Comparison of ENCODE assay signal across 13 cellular contexts in genomic region chr7:6384327-6384726, GRCh38. TPM values are rescaled to one million over a fixed set of nuclear protein-coding genes. Genes with fewer than 3 reads are reported as not detected.
DNase-seq lines count a peak whose midpoint lies in the region; TF ChIP-seq lines count a peak whose summit lies in the region.
"Had no signal": no experiment of that assay in that cellular context is flagged by ENCODE, and none has a peak within 500 bp of the region (broad histone marks: within the 10 kb centered on the region; RNA-seq: fewer than 3 reads in every experiment).

No MANE protein-coding gene starts in this region.

- intact Hi-C loops in A673 (cut with micrococcal nuclease; ENCODE audit: unreplicated experiment), result no loop called here

- H3K27ac Mint-ChIP-seq in endothelial cell (ENCODE audit: unreplicated experiment), result peak overlapping the region; percentile 67

- H3K9me3 Mint-ChIP-seq in endothelial cell (ENCODE audit: unreplicated experiment), result no peaks in the 10 kb centered on the region
- H3K9me3 Mint-ChIP-seq: neural progenitor cell had no signal

- peaks cover 6% of the 10 kb centered on the region for H3K27me3 Mint-ChIP-seq in endothelial cell (ENCODE audit: unreplicated experiment)

- H3K27me3 ChIP-seq in A673 (replicated peaks; ENCODE audit: insufficient read depth, low read depth, low read length, poor library complexity) (no peaks in the 10 kb centered on the region), HUES6 (ENCODE audit: control insufficient read depth, insufficient read depth, low read length) (no peaks in the 10 kb centered on the region), neutrophil (no peaks in the 10 kb centered on the region)
- H3K27me3 ChIP-seq in effector memory CD4-positive, alpha-beta T cell (replicated peaks; ENCODE audit: control insufficient read depth, insufficient read depth, low read length, poor library complexity, severe bottlenecking), result no peaks in the 10 kb centered on the region
- H3K27me3 ChIP-seq: neural progenitor cell had no signal

- no TSS peak for BruUV-seq in A673 (replicated peaks; lab: Mats Ljungman, UMichigan)

- CTCF ChIA-PET in A673 (lab: Charles Lee), result no interaction called here

- H3K4me1 ChIP-seq in A673 (ENCODE audit: insufficient read depth, low read length, poor library complexity, severe bottlenecking) (peaks cover 42% of the 10 kb centered on the region), HUES6 (ENCODE audit: control insufficient read depth, insufficient read depth, low read length) (peaks cover 36% of the 10 kb centered on the region), neutrophil (ENCODE audit: control insufficient read depth in 1 of 2, insufficient read depth in 1 of 2, low read depth in 1 of 2, low read length in 1 of 2) (peaks cover 69 to 76% of the 10 kb centered on the region in 2 experiments)
- peaks cover 5% of the 10 kb centered on the region for H3K4me1 ChIP-seq in effector memory CD4-positive, alpha-beta T cell (ENCODE audit: control insufficient read depth, insufficient read depth, low read length, poor library complexity, severe bottlenecking)

- peak overlapping the region; percentile 63 for H3K27ac ChIP-seq in A673 (ENCODE audit: low read depth, low read length, poor library complexity, severe bottlenecking)
- H3K27ac ChIP-seq in HUES6 (ENCODE audit: low read depth, low read length), result peak overlapping the region; percentile 61; the same call in 1 of the 2 replicates
- peak overlapping the region; percentile 84 for H3K27ac ChIP-seq in neutrophil
- no peak overlapping the region for H3K27ac ChIP-seq in effector memory CD4-positive, alpha-beta T cell (ENCODE audit: insufficient read depth, low read length, poor library complexity, severe bottlenecking)
- H3K27ac ChIP-seq: KMS-11, neural progenitor cell had no signal

- DNase-seq in A673 (ENCODE audit: low spot score) (no peak), endothelial cell (ENCODE audit: low spot score) (no peak), MV-4-11 (lab: John Stamatoyannopoulos, UW) (no peak), OCI-M2 (lab: John Stamatoyannopoulos, UW; ENCODE audit: unreplicated experiment) (no peak), hippocampal formation (lab: John Stamatoyannopoulos, UW) (no peak)
- DNase-seq in effector memory CD4-positive, alpha-beta T cell, result no peak
- DNase-seq: C1 segment of cervical spinal cord, NCI-H226, T-helper 1 cell had no signal

- peaks cover 11% of the 10 kb centered on the region for H3K36me3 Mint-ChIP-seq in endothelial cell (ENCODE audit: low read depth, unreplicated experiment)

- H3K9me3 ChIP-seq in A673 (ENCODE audit: low read depth, low read length, poor library complexity, severe bottlenecking) (no peaks in the 10 kb centered on the region), HUES6 (ENCODE audit: control insufficient read depth, insufficient read depth, low read depth, low read length) (no peaks in the 10 kb centered on the region), neutrophil (no peaks in the 10 kb centered on the region)
- no peaks in the 10 kb centered on the region for H3K9me3 ChIP-seq in effector memory CD4-positive, alpha-beta T cell (ENCODE audit: control insufficient read depth, low read length)

- TF ChIP-seq CTCF in A673 (conservative IDR thresholded peaks at IDR 0.05; ENCODE audit: low read depth, low read length) (no peak), endothelial cell (IDR thresholded peaks at IDR 0.05; ENCODE audit: unreplicated experiment) (no peak), neutrophil (IDR thresholded peaks at IDR 0.05) (no peak)

- H3K4me3 Mint-ChIP-seq in endothelial cell (ENCODE audit: unreplicated experiment), result no peak overlapping the region
- H3K4me3 Mint-ChIP-seq: neural progenitor cell had no signal

- H3K36me3 ChIP-seq in A673 (ENCODE audit: insufficient read depth, low read length, poor library complexity, severe bottlenecking) (peaks cover 19% of the 10 kb centered on the region), HUES6 (ENCODE audit: control insufficient read depth, insufficient read depth, low read length) (peaks cover 29% of the 10 kb centered on the region), neutrophil (peaks cover 22% of the 10 kb centered on the region)
- peaks cover 9% of the 10 kb centered on the region for H3K36me3 ChIP-seq in effector memory CD4-positive, alpha-beta T cell (ENCODE audit: control insufficient read depth, insufficient read depth, low read length)
- H3K36me3 ChIP-seq: neural progenitor cell had no signal

- peak overlapping the region; percentile 5 for H3K9ac ChIP-seq in HUES6 (ENCODE audit: low read length)
- H3K9ac ChIP-seq: KMS-11, neural progenitor cell had no signal

- peaks cover 43% of the 10 kb centered on the region for H3K4me1 Mint-ChIP-seq in endothelial cell (ENCODE audit: unreplicated experiment)

- H3K4me3 ChIP-seq in A673 (ENCODE audit: low read depth, low read length, poor library complexity, severe bottlenecking), result no peak overlapping the region
- no peak overlapping the region for H3K4me3 ChIP-seq in HUES6 (ENCODE audit: low read depth, low read length)
- H3K4me3 ChIP-seq in neutrophil (ENCODE audit: low read depth in 1 of 2, low read length in 1 of 2), result peak overlapping the region; percentile 21 to 29
- H3K4me3 ChIP-seq in effector memory CD4-positive, alpha-beta T cell (ENCODE audit: insufficient read depth, low read depth, low read length, poor library complexity, severe bottlenecking), result no peak overlapping the region
- H3K4me3 ChIP-seq: neural progenitor cell had no signal

- POLR2A ChIA-PET in A673 (lab: Charles Lee; ENCODE audit: low non-redundant PET), result no interaction called here

RNA-seq across cellular contexts. Expression of gene RAC1, which starts 10.0 kb away (rescaled TPM):
- total RNA-seq in A673 (2021) (295 and 296 TPM in 2 replicates), endothelial cell (ENCODE audit: unreplicated experiment) (307 TPM)

RNA-seq across cellular contexts. Expression of gene FAM220A, which starts 35.6 kb away (rescaled TPM):
- 18.5 and 23.4 TPM in 2 replicates for total RNA-seq in A673 (2021)
- 15.6 TPM for total RNA-seq in endothelial cell (ENCODE audit: unreplicated experiment)

Comparison
In these comparisons a context has a peak if more than half of its experiments do, and no peak if none do; other contexts are left out.
1. H3K4me3 ChIP-seq: peak in neutrophil (2 of 2); none in A673 (single experiment), HUES6 (single experiment) and effector memory CD4-positive, alpha-beta T cell (single experiment).